9 cellular contexts compared by ENCODE assay signal in genomic region chr1:246947255-246947654, GRCh38. TPM values are rescaled to one million over a fixed set of nuclear protein-coding genes. Genes with fewer than 3 reads are reported as not detected.
DNase-seq lines count a peak whose midpoint lies in the region; ATAC-seq and TF ChIP-seq lines count a peak whose summit lies in the region.
"Had no signal": no experiment of that assay in that cellular context is flagged by ENCODE, and none has a peak within 500 bp of the region (broad histone marks: within the 10 kb centered on the region; RNA-seq: fewer than 3 reads in every experiment).

No MANE protein-coding gene starts in this region.

- H3K9me3 ChIP-seq in mesodermal cell (ENCODE audit: control insufficient read depth, low read length) (no peaks in the 10 kb centered on the region), thoracic aorta (no peaks in the 10 kb centered on the region), MM.1S (replicated peaks; ENCODE audit: insufficient read depth, low read length) (no peaks in the 10 kb centered on the region)

- peak; percentile 55 for ATAC-seq in WTC11
- ATAC-seq in thoracic aorta (ENCODE audit: insufficient number of reproducible peaks, low FRiP score, low read depth): peak; percentile 99
- no peak for ATAC-seq in GM21737 (IDR thresholded peaks at IDR 0.05; ENCODE audit: unreplicated experiment)
- no peak for ATAC-seq in HG02970 (IDR thresholded peaks at IDR 0.05; ENCODE audit: low FRiP score, unreplicated experiment)

- no peak overlapping the region for H3K4me2 ChIP-seq in MM.1S (ENCODE audit: low read depth, low read length)

- no peak overlapping the region for H2AFZ ChIP-seq in MM.1S (ENCODE audit: low read length)

- H3K4me1 ChIP-seq in mesodermal cell (ENCODE audit: control insufficient read depth, insufficient read depth, low read length, poor library complexity, severe bottlenecking) (peaks cover 9% of the 10 kb centered on the region), thoracic aorta (ENCODE audit: control insufficient read depth in 1 of 2, low read depth in 2 of 2) (peaks cover 22 to 38% of the 10 kb centered on the region in 2 donors), MM.1S (ENCODE audit: low read length) (no peaks in the 10 kb centered on the region)

- CTCF ChIA-PET in WTC11 (lab: Charles Lee): no interaction called here

- no peak for TF ChIP-seq CTCF in WTC11 (IDR thresholded peaks at IDR 0.05)
- TF ChIP-seq CTCF in fibroblast of mammary gland (conservative IDR thresholded peaks at IDR 0.05; ENCODE audit: control insufficient read depth, insufficient read depth, low read depth, low read length): no peak
- TF ChIP-seq CTCF in thoracic aorta (IDR thresholded peaks at IDR 0.05): no peak
- TF ChIP-seq CTCF in MM.1S (IDR thresholded peaks at IDR 0.05; ENCODE audit: low read length): no peak

- 0 out of 2 replicates have a peak overlapping the region, but pooled peaks have one; percentile 17 for H3K27ac Mint-ChIP-seq in WTC11

- H3K4me3 ChIP-seq in fibroblast of mammary gland (ENCODE audit: control insufficient read depth, low read depth, low read length): no peak overlapping the region
- H3K4me3 ChIP-seq in mesodermal cell (ENCODE audit: extremely low read depth, insufficient read depth, low read length, poor library complexity, severe bottlenecking): no peak overlapping the region
- H3K4me3 ChIP-seq in thoracic aorta: peak overlapping the region; percentile 6
- H3K4me3 ChIP-seq in MM.1S (ENCODE audit: low read length): no peak overlapping the region

- no peaks in the 10 kb centered on the region for H3K27me3 Mint-ChIP-seq in WTC11 (ENCODE audit: low read depth)

- no peak overlapping the region for H3K4me3 Mint-ChIP-seq in WTC11

- H3F3A ChIP-seq in MM.1S (ENCODE audit: insufficient read depth, low read length): no peaks in the 10 kb centered on the region

- H4K20me1 ChIP-seq in MM.1S (ENCODE audit: insufficient read depth, low read length): no peaks in the 10 kb centered on the region

- no peak for DNase-seq in WTC11 (ENCODE audit: low spot score)
- peak; percentile 97 for DNase-seq in fibroblast of mammary gland (ENCODE audit: low read depth)
- peak; percentile 76 for DNase-seq in thoracic aorta (ENCODE audit: low spot score)
- DNase-seq in MM.1S: no peak
- DNase-seq in mesenteric fat pad (ENCODE audit: low spot score): no peak
- DNase-seq: activated T-cell treated with anti-CD3 and anti-CD28 coated beads, Interleukin-2, amount 50 U/mL, for 48 hours had no signal

- POLR2A ChIA-PET in WTC11 (lab: Charles Lee): no interaction called here

- H3K4me1 Mint-ChIP-seq in WTC11: peaks cover 27% of the 10 kb centered on the region

- H3K27ac ChIP-seq in mesodermal cell (ENCODE audit: low read depth, low read length, severe bottlenecking) (peak overlapping the region; percentile 86), thoracic aorta (peak overlapping the region; percentile 83 to 94), MM.1S (ENCODE audit: low read length) (no peak overlapping the region)

- H3K27me3 ChIP-seq in thoracic aorta (replicated peaks; ENCODE audit: insufficient read depth) (no peaks in the 10 kb centered on the region), MM.1S (replicated peaks; ENCODE audit: insufficient read depth, low read length) (no peaks in the 10 kb centered on the region)

- H3K36me3 Mint-ChIP-seq in WTC11: peaks cover 35% of the 10 kb centered on the region

- H3K36me3 ChIP-seq in mesodermal cell (ENCODE audit: control insufficient read depth, insufficient read depth, low read length) (peaks cover 4% of the 10 kb centered on the region), thoracic aorta (no peaks in the 10 kb centered on the region), MM.1S (replicated peaks; ENCODE audit: insufficient read depth, low read length) (no peaks in the 10 kb centered on the region)

- 84 to 95% methylated on average over 4 to 6 of the region's 7 CpGs for WGBS in mesodermal cell (ENCODE audit: insufficient coverage in 2 of 2), 2 experiments

- no peaks in the 10 kb centered on the region for H3K9me2 ChIP-seq in MM.1S (replicated peaks; ENCODE audit: insufficient read depth, low read length)

- H3K9me3 Mint-ChIP-seq in WTC11: peaks cover 5% of the 10 kb centered on the region; the same call in 1 of the 2 replicates

- H3K79me2 ChIP-seq in MM.1S (ENCODE audit: low read length): no peaks in the 10 kb centered on the region

- H3K9ac ChIP-seq in MM.1S (ENCODE audit: low read length): no peak overlapping the region

TF ChIP-seq in WTC11, 78 proteins besides CTCF, POLR2A, EP300 and RAD21:
- TF ChIP-seq ESRRA (CRISPR knock-in tag; IDR thresholded peaks at IDR 0.05; ENCODE audit: borderline replicate concordance) (no peak), PRRX2 (CRISPR knock-in tag; IDR thresholded peaks at IDR 0.05) (no peak), NR3C1 (CRISPR knock-in tag; conservative IDR thresholded peaks at IDR 0.05; ENCODE audit: low read depth) (no peak), ZNF671 (CRISPR knock-in tag; IDR thresholded peaks at IDR 0.05) (no peak), TCF7 (CRISPR knock-in tag; IDR thresholded peaks at IDR 0.05; ENCODE audit: low read depth) (no peak), RELA (CRISPR knock-in tag; IDR thresholded peaks at IDR 0.05; ENCODE audit: borderline replicate concordance) (no peak), ZMAT4 (CRISPR knock-in tag; IDR thresholded peaks at IDR 0.05) (no peak), ATF2 (CRISPR knock-in tag; IDR thresholded peaks at IDR 0.05; ENCODE audit: borderline replicate concordance, low read depth) (no peak), TP53 (CRISPR knock-in tag; IDR thresholded peaks at IDR 0.05) (no peak)
- TF ChIP-seq, protein P1, sequence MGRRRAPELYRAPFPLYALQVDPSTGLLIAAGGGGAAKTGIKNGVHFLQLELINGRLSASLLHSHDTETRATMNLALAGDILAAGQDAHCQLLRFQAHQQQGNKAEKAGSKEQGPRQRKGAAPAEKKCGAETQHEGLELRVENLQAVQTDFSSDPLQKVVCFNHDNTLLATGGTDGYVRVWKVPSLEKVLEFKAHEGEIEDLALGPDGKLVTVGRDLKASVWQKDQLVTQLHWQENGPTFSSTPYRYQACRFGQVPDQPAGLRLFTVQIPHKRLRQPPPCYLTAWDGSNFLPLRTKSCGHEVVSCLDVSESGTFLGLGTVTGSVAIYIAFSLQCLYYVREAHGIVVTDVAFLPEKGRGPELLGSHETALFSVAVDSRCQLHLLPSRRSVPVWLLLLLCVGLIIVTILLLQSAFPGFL (CRISPR knock-in tag; IDR thresholded peaks at IDR 0.05; ENCODE audit: borderline replicate concordance): no peak
- TF ChIP-seq, protein P2, sequence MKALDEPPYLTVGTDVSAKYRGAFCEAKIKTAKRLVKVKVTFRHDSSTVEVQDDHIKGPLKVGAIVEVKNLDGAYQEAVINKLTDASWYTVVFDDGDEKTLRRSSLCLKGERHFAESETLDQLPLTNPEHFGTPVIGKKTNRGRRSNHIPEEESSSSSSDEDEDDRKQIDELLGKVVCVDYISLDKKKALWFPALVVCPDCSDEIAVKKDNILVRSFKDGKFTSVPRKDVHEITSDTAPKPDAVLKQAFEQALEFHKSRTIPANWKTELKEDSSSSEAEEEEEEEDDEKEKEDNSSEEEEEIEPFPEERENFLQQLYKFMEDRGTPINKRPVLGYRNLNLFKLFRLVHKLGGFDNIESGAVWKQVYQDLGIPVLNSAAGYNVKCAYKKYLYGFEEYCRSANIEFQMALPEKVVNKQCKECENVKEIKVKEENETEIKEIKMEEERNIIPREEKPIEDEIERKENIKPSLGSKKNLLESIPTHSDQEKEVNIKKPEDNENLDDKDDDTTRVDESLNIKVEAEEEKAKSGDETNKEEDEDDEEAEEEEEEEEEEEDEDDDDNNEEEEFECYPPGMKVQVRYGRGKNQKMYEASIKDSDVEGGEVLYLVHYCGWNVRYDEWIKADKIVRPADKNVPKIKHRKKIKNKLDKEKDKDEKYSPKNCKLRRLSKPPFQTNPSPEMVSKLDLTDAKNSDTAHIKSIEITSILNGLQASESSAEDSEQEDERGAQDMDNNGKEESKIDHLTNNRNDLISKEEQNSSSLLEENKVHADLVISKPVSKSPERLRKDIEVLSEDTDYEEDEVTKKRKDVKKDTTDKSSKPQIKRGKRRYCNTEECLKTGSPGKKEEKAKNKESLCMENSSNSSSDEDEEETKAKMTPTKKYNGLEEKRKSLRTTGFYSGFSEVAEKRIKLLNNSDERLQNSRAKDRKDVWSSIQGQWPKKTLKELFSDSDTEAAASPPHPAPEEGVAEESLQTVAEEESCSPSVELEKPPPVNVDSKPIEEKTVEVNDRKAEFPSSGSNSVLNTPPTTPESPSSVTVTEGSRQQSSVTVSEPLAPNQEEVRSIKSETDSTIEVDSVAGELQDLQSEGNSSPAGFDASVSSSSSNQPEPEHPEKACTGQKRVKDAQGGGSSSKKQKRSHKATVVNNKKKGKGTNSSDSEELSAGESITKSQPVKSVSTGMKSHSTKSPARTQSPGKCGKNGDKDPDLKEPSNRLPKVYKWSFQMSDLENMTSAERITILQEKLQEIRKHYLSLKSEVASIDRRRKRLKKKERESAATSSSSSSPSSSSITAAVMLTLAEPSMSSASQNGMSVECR (CRISPR knock-in tag; IDR thresholded peaks at IDR 0.05; ENCODE audit: borderline replicate concordance): no peak
- TF ChIP-seq, protein P3, sequence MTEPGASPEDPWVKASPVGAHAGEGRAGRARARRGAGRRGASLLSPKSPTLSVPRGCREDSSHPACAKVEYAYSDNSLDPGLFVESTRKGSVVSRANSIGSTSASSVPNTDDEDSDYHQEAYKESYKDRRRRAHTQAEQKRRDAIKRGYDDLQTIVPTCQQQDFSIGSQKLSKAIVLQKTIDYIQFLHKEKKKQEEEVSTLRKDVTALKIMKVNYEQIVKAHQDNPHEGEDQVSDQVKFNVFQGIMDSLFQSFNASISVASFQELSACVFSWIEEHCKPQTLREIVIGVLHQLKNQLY (CRISPR knock-in tag; IDR thresholded peaks at IDR 0.05): no peak

RNA-seq across cellular contexts. Expression of gene AHCTF1, which starts 15.5 kb away (rescaled TPM):
- total RNA-seq in WTC11 (2021) (37.7 to 46.4 TPM (median 39.2 TPM) in 3 replicates), thoracic aorta (10 to 100 TPM; 36.3 to 69.2 TPM), mesenteric fat pad (38.8 TPM)
- polyA plus RNA-seq in mesodermal cell (2013, experiment 1 of 2): 36.7 TPM
- polyA plus RNA-seq in mesodermal cell (2013, experiment 2 of 2): 40.2 TPM

Comparison
In these comparisons a context has a peak if more than half of its experiments do, and no peak if none do; other contexts are left out.
1. ATAC-seq: peak in WTC11 (single experiment) and thoracic aorta (single experiment); none in GM21737 (single experiment) and HG02970 (single experiment).
2. DNase-seq: peak in fibroblast of mammary gland (single experiment) and thoracic aorta (single experiment); none in WTC11 (single experiment), MM.1S (single experiment) and mesenteric fat pad (single experiment).